11 cellular contexts compared by ENCODE assay signal in the genomic region with DNA sequence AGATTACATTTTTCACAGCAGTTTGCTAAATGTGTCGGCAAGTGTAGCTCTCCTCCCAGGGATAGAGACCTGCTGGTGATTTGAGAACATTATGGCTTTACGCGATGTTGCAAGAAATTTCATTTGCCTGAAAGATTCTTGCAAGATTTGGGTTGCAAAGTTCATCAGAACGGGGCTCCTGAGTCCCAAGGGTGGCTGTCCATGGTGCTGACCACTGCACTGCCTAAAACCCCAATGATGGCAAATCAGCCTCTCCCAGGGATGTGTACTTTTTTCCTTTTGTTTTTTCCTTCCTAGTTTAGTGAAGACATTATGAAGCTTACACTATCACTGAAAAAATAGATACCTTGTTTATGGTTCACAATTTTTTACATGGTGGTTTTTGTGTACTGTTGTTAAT.
DNase-seq lines count a peak whose midpoint lies in the region; ATAC-seq, FAIRE-seq and TF ChIP-seq lines count a peak whose summit lies in the region.
"Had no signal": no experiment of that assay in that cellular context is flagged by ENCODE, and none has a peak within 500 bp of the region (broad histone marks: within the 10 kb centered on the region; RNA-seq: fewer than 3 reads in every experiment).

No MANE protein-coding gene starts in this region.

- no peaks in the 10 kb centered on the region for H3K4me1 Mint-ChIP-seq in endothelial cell (ENCODE audit: unreplicated experiment)
- H3K4me1 Mint-ChIP-seq: CD4-positive, alpha-beta memory T cell had no signal

- H2AFZ ChIP-seq in HepG2 (ENCODE audit: low read length): no peak overlapping the region
- H2AFZ ChIP-seq in PC-3 (ENCODE audit: low read length): no peak overlapping the region

- H3K27ac Mint-ChIP-seq in endothelial cell (ENCODE audit: unreplicated experiment): no peak overlapping the region
- H3K27ac Mint-ChIP-seq: CD4-positive, alpha-beta memory T cell had no signal

- H3K9me3 ChIP-seq in HepG2 (ENCODE audit: low read length): no peaks in the 10 kb centered on the region
- H3K9me3 ChIP-seq in right lobe of liver: no peaks in the 10 kb centered on the region
- no peaks in the 10 kb centered on the region for H3K9me3 ChIP-seq in PC-3 (ENCODE audit: low read length)
- no peaks in the 10 kb centered on the region for H3K9me3 ChIP-seq in esophagus squamous epithelium

- H3K27ac ChIP-seq in HepG2 (ENCODE audit: extremely low read length, insufficient read depth, low read length) (no peak overlapping the region), right lobe of liver (no peak overlapping the region), PC-3 (ENCODE audit: low read length) (no peak overlapping the region), esophagus squamous epithelium (no peak overlapping the region)

- ATAC-seq in HepG2 (no peak), right lobe of liver (no peak), PC-3 (no peak)

- peak; percentile 30 for FAIRE-seq in HepG2 (lab: Jason Lieb, UNC)
- FAIRE-seq: TTC549 had no signal

- H3K4me3 Mint-ChIP-seq in endothelial cell (ENCODE audit: unreplicated experiment): no peak overlapping the region
- H3K4me3 Mint-ChIP-seq: CD4-positive, alpha-beta memory T cell had no signal

- no peak overlapping the region for H3K9ac ChIP-seq in HepG2 (ENCODE audit: insufficient read depth, low read depth, low read length)
- H3K9ac ChIP-seq in PC-3 (ENCODE audit: low read length): no peak overlapping the region

- H3K36me3 Mint-ChIP-seq in endothelial cell (ENCODE audit: low read depth, unreplicated experiment): no peaks in the 10 kb centered on the region
- H3K36me3 Mint-ChIP-seq: CD4-positive, alpha-beta memory T cell had no signal

- BruUV-seq in HepG2 (replicated peaks; lab: Mats Ljungman, UMichigan): no TSS peak
- no TSS peak for BruUV-seq in PC-3 (replicated peaks; lab: Mats Ljungman, UMichigan)

- H3K4me3 ChIP-seq in HepG2 (replicated peaks in 1 of 3; ENCODE audit: insufficient read depth in 1 of 3, low read depth in 2 of 3, low read length in 3 of 3): no peak overlapping the region
- H3K4me3 ChIP-seq in right lobe of liver: no peak overlapping the region
- H3K4me3 ChIP-seq in PC-3 (ENCODE audit: low read length): no peak overlapping the region
- H3K4me3 ChIP-seq in esophagus squamous epithelium: no peak overlapping the region
- H3K4me3 ChIP-seq: dorsolateral prefrontal cortex had no signal

- H3K36me3 ChIP-seq in HepG2 (replicated peaks in 1 of 2; ENCODE audit: control insufficient read depth in 1 of 2, insufficient read depth in 2 of 2, low read length in 2 of 2) (no peaks in the 10 kb centered on the region), right lobe of liver (no peaks in the 10 kb centered on the region), PC-3 (ENCODE audit: low read depth, low read length) (no peaks in the 10 kb centered on the region), esophagus squamous epithelium (no peaks in the 10 kb centered on the region)

- H3K4me1 ChIP-seq in HepG2 (ENCODE audit: insufficient read depth, low read length): no peaks in the 10 kb centered on the region
- H3K4me1 ChIP-seq in right lobe of liver: no peaks in the 10 kb centered on the region
- no peaks in the 10 kb centered on the region for H3K4me1 ChIP-seq in PC-3 (ENCODE audit: insufficient read depth, low read length)
- H3K4me1 ChIP-seq in esophagus squamous epithelium: no peaks in the 10 kb centered on the region

- TF ChIP-seq EP300 in HepG2 (IDR thresholded peaks at IDR 0.05; ENCODE audit: low read depth in 2 of 2, low read length in 2 of 2) (no peak), HepG2 (CRISPR knock-in tag; IDR thresholded peaks at IDR 0.05; ENCODE audit: borderline replicate concordance) (no peak)

- intact Hi-C loops in HepG2 (cut with micrococcal nuclease; ENCODE audit: unreplicated experiment): no loop called here
- intact Hi-C loops in right lobe of liver (cut with DNase I): no loop called here
- intact Hi-C loops in PC-3 (cut with micrococcal nuclease): no loop called here
- intact Hi-C loops in esophagus squamous epithelium (cut with DNase I): no loop called here

- POLR2A ChIA-PET in HepG2 (lab: Yijun Ruan, JAX) (no interaction called here), PC-3 (lab: Charles Lee; ENCODE audit: unreplicated experiment) (no interaction called here)

- TF ChIP-seq CTCF in HepG2 (CRISPR knock-in tag; IDR thresholded peaks at IDR 0.05): no peak
- no peak for TF ChIP-seq CTCF in right lobe of liver (IDR thresholded peaks at IDR 0.05)
- TF ChIP-seq CTCF in PC-3 (conservative IDR thresholded peaks at IDR 0.05; ENCODE audit: low read depth, low read length): no peak
- TF ChIP-seq CTCF in endothelial cell (IDR thresholded peaks at IDR 0.05; ENCODE audit: unreplicated experiment): no peak
- TF ChIP-seq CTCF in esophagus squamous epithelium (IDR thresholded peaks at IDR 0.05): no peak

- H3K9me3 Mint-ChIP-seq in endothelial cell (ENCODE audit: unreplicated experiment): no peaks in the 10 kb centered on the region

- no peaks in the 10 kb centered on the region for H3K79me2 ChIP-seq in HepG2 (ENCODE audit: insufficient read depth, low read length)
- no peaks in the 10 kb centered on the region for H3K79me2 ChIP-seq in PC-3 (ENCODE audit: low read length)

- no peaks in the 10 kb centered on the region; a peak in 1 of 5 replicates for H3K27me3 ChIP-seq in HepG2 (ENCODE audit: control insufficient read depth in 1 of 2, insufficient read depth in 2 of 2, low read length in 2 of 2)
- peaks cover 0 to 5% of the 10 kb centered on the region in 2 donors for H3K27me3 ChIP-seq in right lobe of liver
- 0 out of 2 replicates have a peak, but pooled peaks cover 5% of the 10 kb centered on the region for H3K27me3 ChIP-seq in PC-3 (ENCODE audit: low read length)
- H3K27me3 ChIP-seq in esophagus squamous epithelium: no peaks in the 10 kb centered on the region

- peak; percentile 3 for DNase-seq in HepG2 (ENCODE audit: low spot score)
- DNase-seq in right lobe of liver: no peak
- DNase-seq in PC-3: peak; percentile 37
- DNase-seq in endothelial cell (ENCODE audit: low spot score): peak; percentile 72
- DNase-seq in stromal cell of bone marrow (ENCODE audit: low read depth): peak; percentile 4
- DNase-seq in esophagus squamous epithelium (lab: John Stamatoyannopoulos, UW): no peak
- no peak for DNase-seq in NCI-H2171 (lab: John Stamatoyannopoulos, UW)
- no peak for DNase-seq in NCI-H1417 treated with DMSO at 0.1 percent for 48 hours (lab: John Stamatoyannopoulos, UW)
- DNase-seq: CD4-positive, alpha-beta memory T cell; dorsolateral prefrontal cortex had no signal

- no peaks in the 10 kb centered on the region for H3K27me3 Mint-ChIP-seq in endothelial cell (ENCODE audit: unreplicated experiment)

- no peaks in the 10 kb centered on the region for H3F3A ChIP-seq in PC-3 (ENCODE audit: low read length, unreplicated experiment)

- in situ Hi-C loops in HepG2 (cut with HindIII; ENCODE audit: extremely low pct_ligation_motif_present, low pct_unique_long_range_greater_than_20kb): no loop called here

- no peaks in the 10 kb centered on the region for H3K9me2 ChIP-seq in PC-3 (replicated peaks; ENCODE audit: low read length)

- TF ChIP-seq POLR2A in HepG2 (IDR thresholded peaks at IDR 0.05; ENCODE audit: insufficient read depth in 1 of 2, low read depth in 2 of 2, low read length in 2 of 2): no peak
- TF ChIP-seq POLR2A in right lobe of liver (IDR thresholded peaks at IDR 0.05): no peak
- no peak for TF ChIP-seq POLR2A in esophagus squamous epithelium (IDR thresholded peaks at IDR 0.05)

- H4K20me1 ChIP-seq in HepG2 (ENCODE audit: insufficient read depth, low read length): no peaks in the 10 kb centered on the region
- H4K20me1 ChIP-seq in PC-3 (ENCODE audit: low read length): no peaks in the 10 kb centered on the region

- CTCF ChIA-PET in HepG2 (lab: Yijun Ruan, JAX; ENCODE audit: low intra/inter-chr PET ratio, low total read pairs): no interaction called here
- CTCF ChIA-PET in PC-3 (lab: Charles Lee): no interaction called here

- 11% methylated on average over 4 of the region's 4 CpGs for WGBS in HepG2 (ENCODE audit: low lambda C conversion rate)
- WGBS in right lobe of liver (ENCODE audit: insufficient coverage, low coverage, low lambda C conversion rate, missing lambda C conversion rate): 49% methylated on average over 3 of the region's 4 CpGs
- 50 to 53% methylated on average over 4 of the region's 4 CpGs for WGBS in esophagus squamous epithelium, 2 donors

- H3K4me2 ChIP-seq in HepG2 (ENCODE audit: low read depth, low read length): no peak overlapping the region
- H3K4me2 ChIP-seq in PC-3 (ENCODE audit: low read length): no peak overlapping the region

- no peak for TF ChIP-seq RAD21 in HepG2 (CRISPR knock-in tag; IDR thresholded peaks at IDR 0.05)

TF ChIP-seq in HepG2, 621 proteins besides CTCF, POLR2A, EP300 and RAD21 (continues in another document):
- no peak for TF ChIP-seq RBAK (CRISPR knock-in tag; IDR thresholded peaks at IDR 0.05)
- no peak for TF ChIP-seq ZNF451 (CRISPR knock-in tag; IDR thresholded peaks at IDR 0.05)
- no peak for TF ChIP-seq IRX3 (CRISPR knock-in tag; IDR thresholded peaks at IDR 0.05; ENCODE audit: borderline replicate concordance, low read depth)
- TF ChIP-seq ZNF558 (CRISPR knock-in tag; IDR thresholded peaks at IDR 0.05; ENCODE audit: borderline replicate concordance): no peak
- TF ChIP-seq ZNF605 (CRISPR knock-in tag; IDR thresholded peaks at IDR 0.05): peak; percentile 20; the same call in 1 of the 2 replicates
- no peak for TF ChIP-seq ZNF780A (CRISPR knock-in tag; IDR thresholded peaks at IDR 0.05)
- TF ChIP-seq POLR2AphosphoS5 (IDR thresholded peaks at IDR 0.05; ENCODE audit: low read depth, low read length): no peak
- no peak for TF ChIP-seq FOSL1 (CRISPR knock-in tag; IDR thresholded peaks at IDR 0.05; ENCODE audit: borderline replicate concordance)
- no peak for TF ChIP-seq NBN (conservative IDR thresholded peaks at IDR 0.05)
- no peak for TF ChIP-seq ZNF33A (CRISPR knock-in tag; IDR thresholded peaks at IDR 0.05; ENCODE audit: borderline replicate concordance)
- 0 out of 2 replicates have a peak, but pooled peaks have one; percentile 23 for TF ChIP-seq ZNF124 (CRISPR knock-in tag; IDR thresholded peaks at IDR 0.05)
- 0 out of 2 replicates have a peak, but pooled peaks have one; percentile 53 for TF ChIP-seq KLF6 (CRISPR knock-in tag; IDR thresholded peaks at IDR 0.05)
- no peak for TF ChIP-seq RFXAP (CRISPR knock-in tag; IDR thresholded peaks at IDR 0.05; ENCODE audit: borderline replicate concordance)
- no peak for TF ChIP-seq IKZF4 (CRISPR knock-in tag; IDR thresholded peaks at IDR 0.05; ENCODE audit: borderline replicate concordance, low read depth, not compliant biosample characterization)
- no peak for TF ChIP-seq MAFF (IDR thresholded peaks at IDR 0.05; ENCODE audit: low read depth, low read length)
- TF ChIP-seq PHF20 (CRISPR knock-in tag; IDR thresholded peaks at IDR 0.05): no peak

Comparison
In these comparisons a context has a peak if more than half of its experiments do, and no peak if none do; other contexts are left out.
1. DNase-seq: peak in HepG2 (single experiment), PC-3 (single experiment), endothelial cell (single experiment) and stromal cell of bone marrow (single experiment); none in right lobe of liver (0 of 3), esophagus squamous epithelium (single experiment), NCI-H2171 (single experiment) and NCI-H1417 treated with DMSO at 0.1 percent for 48 hours (single experiment).